ENCODE assay signal across 17 cellular contexts in genomic region chr6:43481075-43481474, GRCh38. TPM values are rescaled to one million over a fixed set of nuclear protein-coding genes. Genes with fewer than 3 reads are reported as not detected.
DNase-seq lines count a peak whose midpoint lies in the region; ATAC-seq, FAIRE-seq and TF ChIP-seq lines count a peak whose summit lies in the region.
"Had no signal": no experiment of that assay in that cellular context is flagged by ENCODE, and none has a peak within 500 bp of the region (broad histone marks: within the 10 kb centered on the region; RNA-seq: fewer than 3 reads in every experiment).

No MANE protein-coding gene starts in this region.

- intact Hi-C loops in activated CD4-positive, alpha-beta T cell treated with anti-CD3 and anti-CD28 coated beads for 36 hours (cut with DNase I, micrococcal nuclease) = no loop called here

- no peak for FAIRE-seq in astrocyte (lab: Jason Lieb, UNC)
- FAIRE-seq: islet of Langerhans had no signal

- peaks cover 4% of the 10 kb centered on the region for H3K36me3 Mint-ChIP-seq in activated CD4-positive, alpha-beta T cell treated with anti-CD3 and anti-CD28 coated beads for 36 hours (ENCODE audit: low read depth)
- peaks cover 12% of the 10 kb centered on the region for H3K36me3 Mint-ChIP-seq in activated CD4-positive, alpha-beta T cell treated with anti-CD3 and anti-CD28 coated beads, Interleukin-2, amount 10 ng/mL, durations not matched to agents 7 days and 5 days (ENCODE audit: low read depth)
- H3K36me3 Mint-ChIP-seq in astrocyte (ENCODE audit: low read depth, unreplicated experiment) (peaks cover 2% of the 10 kb centered on the region), nephron (ENCODE audit: low read depth) (peaks cover 9% of the 10 kb centered on the region)

- no peak overlapping the region for H3K4me3 Mint-ChIP-seq in activated CD4-positive, alpha-beta T cell treated with anti-CD3 and anti-CD28 coated beads for 36 hours
- no peak overlapping the region for H3K4me3 Mint-ChIP-seq in activated CD4-positive, alpha-beta T cell treated with anti-CD3 and anti-CD28 coated beads, Interleukin-2, amount 10 ng/mL, durations not matched to agents 7 days and 5 days
- no peak overlapping the region for H3K4me3 Mint-ChIP-seq in astrocyte (ENCODE audit: unreplicated experiment)
- peak overlapping the region in 2 of 3 experiments; percentile 30 to 37 for H3K4me3 Mint-ChIP-seq in nephron

- H3K4me1 Mint-ChIP-seq in activated CD4-positive, alpha-beta T cell treated with anti-CD3 and anti-CD28 coated beads for 36 hours = peaks cover 41% of the 10 kb centered on the region
- H3K4me1 Mint-ChIP-seq in activated CD4-positive, alpha-beta T cell treated with anti-CD3 and anti-CD28 coated beads, Interleukin-2, amount 10 ng/mL, durations not matched to agents 7 days and 5 days = peaks cover 47% of the 10 kb centered on the region
- H3K4me1 Mint-ChIP-seq in astrocyte (ENCODE audit: low read depth, unreplicated experiment) = peaks cover 20% of the 10 kb centered on the region
- peaks cover 44% of the 10 kb centered on the region for H3K4me1 Mint-ChIP-seq in nephron

- H4K20me1 ChIP-seq in astrocyte (ENCODE audit: insufficient read depth, low read length) = peaks cover 37% of the 10 kb centered on the region

- peak; percentile 52 for DNase-seq in activated CD4-positive, alpha-beta T cell treated with anti-CD3 and anti-CD28 coated beads for 36 hours
- DNase-seq in activated CD4-positive, alpha-beta T cell treated with anti-CD3 and anti-CD28 coated beads, Interleukin-2, amount 10 ng/mL, durations not matched to agents 7 days and 5 days = no peak
- DNase-seq in MV-4-11 (lab: John Stamatoyannopoulos, UW) = peak; percentile 42
- DNase-seq in astrocyte (ENCODE audit: low read depth) = no peak
- no peak for DNase-seq in NOMO-1 (lab: John Stamatoyannopoulos, UW; ENCODE audit: unreplicated experiment in 2 of 2)
- no peak for DNase-seq in NCI-H748 treated with DMSO at 0.1 percent for 48 hours (lab: John Stamatoyannopoulos, UW)
- DNase-seq: activated effector memory CD4-positive, alpha-beta T cell treated with anti-CD3 and anti-CD28 coated beads, Interleukin-2, amount 50 U/mL, for 16 hours; DMS79; NCI-H1092 treated with DMSO at 0.1 percent for 48 hours; SK-N-SH; stimulated activated CD4-positive, alpha-beta T cell treated with anti-CD3 and anti-CD28 coated beads, Interleukin-4, amount 100 ng/mL, for 1 hour had no signal

- POLR2A ChIA-PET in activated CD4-positive, alpha-beta T cell treated with anti-CD3 and anti-CD28 coated beads for 36 hours (lab: Charles Lee) = no interaction called here
- POLR2A ChIA-PET in activated CD4-positive, alpha-beta T cell treated with anti-CD3 and anti-CD28 coated beads, Interleukin-2, amount 10 ng/mL, durations not matched to agents 7 days and 5 days (lab: Charles Lee) = no interaction called here

- no peak overlapping the region for H3K4me3 ChIP-seq in astrocyte (ENCODE audit: insufficient read depth, low read depth, low read length)
- H3K4me3 ChIP-seq: coronary artery had no signal

- TF ChIP-seq CTCF in astrocyte (IDR thresholded peaks at IDR 0.05; ENCODE audit: insufficient read depth, low read depth, low read length) (no peak), nephron (IDR thresholded peaks at IDR 0.05; ENCODE audit: unreplicated experiment in 3 of 3) (no peak)

- H3K9me3 Mint-ChIP-seq in activated CD4-positive, alpha-beta T cell treated with anti-CD3 and anti-CD28 coated beads for 36 hours (ENCODE audit: low read depth) = no peaks in the 10 kb centered on the region
- no peaks in the 10 kb centered on the region for H3K9me3 Mint-ChIP-seq in activated CD4-positive, alpha-beta T cell treated with anti-CD3 and anti-CD28 coated beads, Interleukin-2, amount 10 ng/mL, durations not matched to agents 7 days and 5 days
- H3K9me3 Mint-ChIP-seq in astrocyte (ENCODE audit: unreplicated experiment) = no peaks in the 10 kb centered on the region
- no peaks in the 10 kb centered on the region for H3K9me3 Mint-ChIP-seq in nephron

- H3K27me3 ChIP-seq in astrocyte (ENCODE audit: insufficient read depth, low read length) = no peaks in the 10 kb centered on the region

- no peaks in the 10 kb centered on the region for H3K9me3 ChIP-seq in astrocyte (ENCODE audit: insufficient read depth, low read depth, low read length)
- H3K9me3 ChIP-seq: SK-N-SH had no signal

- ATAC-seq in activated CD4-positive, alpha-beta T cell treated with anti-CD3 and anti-CD28 coated beads for 36 hours = peak; percentile 35
- no peak for ATAC-seq in GM21528 (IDR thresholded peaks at IDR 0.05; ENCODE audit: low FRiP score, unreplicated experiment)
- ATAC-seq: sciatic nerve had no signal

- CTCF ChIA-PET in activated CD4-positive, alpha-beta T cell treated with anti-CD3 and anti-CD28 coated beads for 36 hours (lab: Charles Lee) = interaction anchor here (0.6 to 2.4 kb wide), 8 partner anchors 15 to 306 kb away, joined by 3 to 11 read pairs (median 3); partner anchors contain the start of gene DLK2
- CTCF ChIA-PET in activated CD4-positive, alpha-beta T cell treated with anti-CD3 and anti-CD28 coated beads, Interleukin-2, amount 10 ng/mL, durations not matched to agents 7 days and 5 days (lab: Charles Lee) = interaction anchor here (0.7 to 1.8 kb wide), 4 partner anchors 8 to 31 kb away, joined by 3 to 4 read pairs (median 3); no protein-coding TSS in a partner anchor

- H3K4me2 ChIP-seq in astrocyte (ENCODE audit: low read length) = no peak overlapping the region
- H3K4me2 ChIP-seq: SK-N-SH had no signal

- H3K79me2 ChIP-seq in astrocyte (ENCODE audit: insufficient read depth, low read length) = peaks cover 66% of the 10 kb centered on the region

- no peaks in the 10 kb centered on the region for H3K36me3 ChIP-seq in astrocyte (ENCODE audit: insufficient read depth, low read length)

- no peaks in the 10 kb centered on the region for H3K27me3 Mint-ChIP-seq in activated CD4-positive, alpha-beta T cell treated with anti-CD3 and anti-CD28 coated beads for 36 hours
- no peaks in the 10 kb centered on the region for H3K27me3 Mint-ChIP-seq in activated CD4-positive, alpha-beta T cell treated with anti-CD3 and anti-CD28 coated beads, Interleukin-2, amount 10 ng/mL, durations not matched to agents 7 days and 5 days
- H3K27me3 Mint-ChIP-seq in astrocyte (ENCODE audit: low read depth, unreplicated experiment) (no peaks in the 10 kb centered on the region), nephron (ENCODE audit: low read depth) (no peaks in the 10 kb centered on the region)

- H3K9ac ChIP-seq in astrocyte (ENCODE audit: low read length) = no peak overlapping the region
- H3K9ac ChIP-seq: SK-N-SH had no signal

- H2AFZ ChIP-seq in astrocyte (ENCODE audit: low read depth, low read length) = no peak overlapping the region

- no peak overlapping the region for H3K27ac ChIP-seq in astrocyte (ENCODE audit: low read depth, low read length)
- H3K27ac ChIP-seq: 22Rv1, coronary artery had no signal

- H3K27ac Mint-ChIP-seq in activated CD4-positive, alpha-beta T cell treated with anti-CD3 and anti-CD28 coated beads for 36 hours = no peak overlapping the region
- no peak overlapping the region for H3K27ac Mint-ChIP-seq in activated CD4-positive, alpha-beta T cell treated with anti-CD3 and anti-CD28 coated beads, Interleukin-2, amount 10 ng/mL, durations not matched to agents 7 days and 5 days
- H3K27ac Mint-ChIP-seq in astrocyte (ENCODE audit: unreplicated experiment) = peak overlapping the region; percentile 44
- H3K27ac Mint-ChIP-seq in nephron = no peak overlapping the region

- peaks cover 13% of the 10 kb centered on the region for H3K4me1 ChIP-seq in astrocyte (ENCODE audit: insufficient read depth, low read length)

RNA-seq across cellular contexts. Expression of gene TJAP1, which starts 3.7 kb away (rescaled TPM):
- 10 to 100 TPM; 35.6 to 37.2 TPM for total RNA-seq in activated CD4-positive, alpha-beta T cell treated with anti-CD3 and anti-CD28 coated beads for 36 hours
- total RNA-seq in activated CD4-positive, alpha-beta T cell treated with anti-CD3 and anti-CD28 coated beads, Interleukin-2, amount 10 ng/mL, durations not matched to agents 7 days and 5 days = 10 to 100 TPM; 36.5 to 41.8 TPM
- 26.6 and 28.3 TPM in 2 replicates for total RNA-seq in astrocyte

RNA-seq across cellular contexts. Expression of gene DLK2, which starts 25.7 kb away (rescaled TPM):
- 1 to 10 TPM; 1.9 to 2.0 TPM for total RNA-seq in activated CD4-positive, alpha-beta T cell treated with anti-CD3 and anti-CD28 coated beads for 36 hours
- not detected for total RNA-seq in activated CD4-positive, alpha-beta T cell treated with anti-CD3 and anti-CD28 coated beads, Interleukin-2, amount 10 ng/mL, durations not matched to agents 7 days and 5 days
- 0.41 and 0.68 TPM in 2 replicates for total RNA-seq in astrocyte

RNA-seq across cellular contexts. Expression of gene LRRC73, which starts 29.1 kb away (rescaled TPM):
- total RNA-seq in activated CD4-positive, alpha-beta T cell treated with anti-CD3 and anti-CD28 coated beads for 36 hours = under 1 TPM; 0.18 to 0.19 TPM
- under 1 TPM; 0.48 to 0.52 TPM for total RNA-seq in activated CD4-positive, alpha-beta T cell treated with anti-CD3 and anti-CD28 coated beads, Interleukin-2, amount 10 ng/mL, durations not matched to agents 7 days and 5 days
- total RNA-seq in astrocyte = 0.30 and 0.31 TPM in 2 replicates

RNA-seq across cellular contexts. Expression of gene YIPF3, which starts 35.7 kb away (rescaled TPM):
- 10 to 100 TPM; 38.0 to 39.6 TPM for total RNA-seq in activated CD4-positive, alpha-beta T cell treated with anti-CD3 and anti-CD28 coated beads for 36 hours
- 10 to 100 TPM; 68.1 to 71.7 TPM for total RNA-seq in activated CD4-positive, alpha-beta T cell treated with anti-CD3 and anti-CD28 coated beads, Interleukin-2, amount 10 ng/mL, durations not matched to agents 7 days and 5 days
- 132 and 141 TPM in 2 replicates for total RNA-seq in astrocyte

RNA-seq across cellular contexts. Expression of gene POLR1C, which starts 35.8 kb away (rescaled TPM):
- total RNA-seq in activated CD4-positive, alpha-beta T cell treated with anti-CD3 and anti-CD28 coated beads for 36 hours = 10 to 100 TPM; 43.4 to 52.9 TPM
- 10 to 100 TPM; 23.1 to 33.4 TPM for total RNA-seq in activated CD4-positive, alpha-beta T cell treated with anti-CD3 and anti-CD28 coated beads, Interleukin-2, amount 10 ng/mL, durations not matched to agents 7 days and 5 days
- total RNA-seq in astrocyte = 41.8 and 46.2 TPM in 2 replicates

Comparison
In these comparisons a context has a peak if more than half of its experiments do, and no peak if none do; other contexts are left out.
1. DNase-seq: peak in activated CD4-positive, alpha-beta T cell treated with anti-CD3 and anti-CD28 coated beads for 36 hours (single experiment) and MV-4-11 (single experiment); none in activated CD4-positive, alpha-beta T cell treated with anti-CD3 and anti-CD28 coated beads, Interleukin-2, amount 10 ng/mL, durations not matched to agents 7 days and 5 days (single experiment), astrocyte (single experiment), NOMO-1 (0 of 2) and NCI-H748 treated with DMSO at 0.1 percent for 48 hours (single experiment).
2. H3K4me3 Mint-ChIP-seq: peak in nephron (2 of 3); none in activated CD4-positive, alpha-beta T cell treated with anti-CD3 and anti-CD28 coated beads for 36 hours (single experiment), activated CD4-positive, alpha-beta T cell treated with anti-CD3 and anti-CD28 coated beads, Interleukin-2, amount 10 ng/mL, durations not matched to agents 7 days and 5 days (single experiment) and astrocyte (single experiment).